36 cellular contexts compared by ENCODE assay signal in genomic region chr17:39170558-39170957, GRCh38. TPM values are rescaled to one million over a fixed set of nuclear protein-coding genes. Genes with fewer than 3 reads are reported as not detected.
"Had no signal": no experiment of that assay in that cellular context is flagged by ENCODE, and none has a peak within 500 bp of the region (broad histone marks: within the 10 kb centered on the region; RNA-seq: fewer than 3 reads in every experiment).

No MANE protein-coding gene starts in this region.

- DNase-seq: activated B cell treated with CpG ODN at 0.5 μM for 24 hours; activated CD4-positive, alpha-beta T cell treated with anti-CD3 and anti-CD28 coated beads for 4 hours; activated CD4-positive, CD25-positive, alpha-beta regulatory T cell treated with anti-CD3 and anti-CD28 coated beads, Interleukin-2, amount 50 U/mL, for 72 hours; activated CD8-positive, alpha-beta T cell treated with anti-CD3 and anti-CD28 coated beads for 36 hours; activated gamma-delta T cell; activated naive CD4-positive, alpha-beta T cell treated with anti-CD3 and anti-CD28 coated beads for 36 hours; activated T-cell treated with anti-CD3 and anti-CD28 coated beads, Interleukin-2, amount 50 U/mL, for 24 hours; adrenal gland; brain microvascular endothelial cell; central memory CD4-positive, alpha-beta T cell; NCI-H1105; NCI-H1417 treated with DMSO at 0.1 percent for 48 hours; NCI-H1694; NCI-H1930; NCI-H2081 treated with DMSO at 0.1 percent for 48 hours; NCI-H345; NCI-H524 treated with DMSO at 0.1 percent for 48 hours; PC-9; SIG-M5; T-cell; T-helper 2 cell; T-helper 9 cell had no signal

- H3K9me3 ChIP-seq: adrenal gland had no signal

- H3K36me3 ChIP-seq: adrenal gland had no signal

- H3K36me3 Mint-ChIP-seq: T-cell had no signal

- H2AFZ ChIP-seq: PC-9 had no signal

- FAIRE-seq: colon, RCC 7860 had no signal

- H3K27ac Mint-ChIP-seq: activated B cell treated with CpG ODN at 0.5 μM for 24 hours; activated CD8-positive, alpha-beta T cell treated with anti-CD3 and anti-CD28 coated beads for 36 hours; activated naive CD4-positive, alpha-beta T cell treated with anti-CD3 and anti-CD28 coated beads for 36 hours; activated naive CD4-positive, alpha-beta T cell treated with anti-CD3 and anti-CD28 coated beads, Interleukin-2, amount 50 U/mL, for 72 hours; activated T-cell treated with anti-CD3 and anti-CD28 coated beads, Interleukin-2, amount 50 U/mL, for 24 hours; activated T-helper 2 cell treated with anti-CD3 and anti-CD28 coated beads, Interferon-gamma antibody, Interleukin-2, Interleukin-4, amounts not matched to agents 10 μg/mL and 5 μg/mL and 100 μg/mL, durations not matched to agents 14 hours and 24 hours and 36 hours; T-cell had no signal

- ATAC-seq: activated CD8-positive, alpha-beta T cell treated with anti-CD3 and anti-CD28 coated beads for 36 hours; activated naive CD4-positive, alpha-beta T cell treated with anti-CD3 and anti-CD28 coated beads, Interleukin-2, amount 50 U/mL, for 72 hours; Right ventricle myocardium inferior; SK-N-SH treated with all-trans-retinoic acid at 6 μM for 48 hours; T-cell had no signal

- H3K4me3 ChIP-seq: adrenal gland, PC-9 had no signal

- H3K4me2 ChIP-seq: PC-9 had no signal

- H3K4me1 ChIP-seq: adrenal gland had no signal

- H3K27ac ChIP-seq: adrenal gland, brain microvascular endothelial cell, PC-9, RWPE1, VCaP had no signal

- H3K4me3 Mint-ChIP-seq: activated B cell treated with CpG ODN at 0.5 μM for 24 hours; activated CD8-positive, alpha-beta T cell treated with anti-CD3 and anti-CD28 coated beads for 36 hours; activated naive CD4-positive, alpha-beta T cell treated with anti-CD3 and anti-CD28 coated beads for 36 hours; activated T-cell treated with anti-CD3 and anti-CD28 coated beads, Interleukin-2, amount 50 U/mL, for 24 hours; T-cell had no signal

- H3K9me3 Mint-ChIP-seq: activated B cell treated with CpG ODN at 0.5 μM for 24 hours; activated naive CD4-positive, alpha-beta T cell treated with anti-CD3 and anti-CD28 coated beads for 36 hours; T-cell had no signal

RNA-seq across cellular contexts. Expression of gene ARL5C, which starts 4.6 kb away (rescaled TPM):
- total RNA-seq: activated B cell treated with CpG ODN at 0.5 μM for 24 hours; activated CD8-positive, alpha-beta memory T cell treated with anti-CD3 and anti-CD28 coated beads for 36 hours; activated CD8-positive, alpha-beta T cell treated with anti-CD3 and anti-CD28 coated beads for 36 hours; activated naive CD4-positive, alpha-beta T cell treated with anti-CD3 and anti-CD28 coated beads for 36 hours; adrenal gland; cerebellum; LHCN-M2; M059J; NCI-H460; PC-9; Right ventricle myocardium inferior; SK-MEL-5 had no signal
- polyA plus RNA-seq: adrenal gland had no signal

RNA-seq across cellular contexts. Expression of gene PLXDC1, which starts 19.1 kb away (rescaled TPM):
- total RNA-seq: activated B cell treated with CpG ODN at 0.5 μM for 24 hours had no signal

RNA-seq across cellular contexts. Expression of gene STAC2, which starts 55.2 kb away (rescaled TPM):
- total RNA-seq: activated B cell treated with CpG ODN at 0.5 μM for 24 hours; activated CD8-positive, alpha-beta memory T cell treated with anti-CD3 and anti-CD28 coated beads for 36 hours; activated naive CD4-positive, alpha-beta T cell treated with anti-CD3 and anti-CD28 coated beads for 36 hours; activated naive CD4-positive, alpha-beta T cell treated with anti-CD3 and anti-CD28 coated beads, Interleukin-2, amount 50 U/mL, for 72 hours; activated T-helper 2 cell treated with anti-CD3 and anti-CD28 coated beads, Interferon-gamma antibody, Interleukin-2, Interleukin-4, amounts not matched to agents 10 μg/mL and 5 μg/mL and 100 μg/mL, durations not matched to agents 14 hours and 24 hours and 36 hours; NCI-H460; SK-MEL-5 had no signal
